Comparison of ENCODE assay signal across 8 cellular contexts in the genomic region with DNA sequence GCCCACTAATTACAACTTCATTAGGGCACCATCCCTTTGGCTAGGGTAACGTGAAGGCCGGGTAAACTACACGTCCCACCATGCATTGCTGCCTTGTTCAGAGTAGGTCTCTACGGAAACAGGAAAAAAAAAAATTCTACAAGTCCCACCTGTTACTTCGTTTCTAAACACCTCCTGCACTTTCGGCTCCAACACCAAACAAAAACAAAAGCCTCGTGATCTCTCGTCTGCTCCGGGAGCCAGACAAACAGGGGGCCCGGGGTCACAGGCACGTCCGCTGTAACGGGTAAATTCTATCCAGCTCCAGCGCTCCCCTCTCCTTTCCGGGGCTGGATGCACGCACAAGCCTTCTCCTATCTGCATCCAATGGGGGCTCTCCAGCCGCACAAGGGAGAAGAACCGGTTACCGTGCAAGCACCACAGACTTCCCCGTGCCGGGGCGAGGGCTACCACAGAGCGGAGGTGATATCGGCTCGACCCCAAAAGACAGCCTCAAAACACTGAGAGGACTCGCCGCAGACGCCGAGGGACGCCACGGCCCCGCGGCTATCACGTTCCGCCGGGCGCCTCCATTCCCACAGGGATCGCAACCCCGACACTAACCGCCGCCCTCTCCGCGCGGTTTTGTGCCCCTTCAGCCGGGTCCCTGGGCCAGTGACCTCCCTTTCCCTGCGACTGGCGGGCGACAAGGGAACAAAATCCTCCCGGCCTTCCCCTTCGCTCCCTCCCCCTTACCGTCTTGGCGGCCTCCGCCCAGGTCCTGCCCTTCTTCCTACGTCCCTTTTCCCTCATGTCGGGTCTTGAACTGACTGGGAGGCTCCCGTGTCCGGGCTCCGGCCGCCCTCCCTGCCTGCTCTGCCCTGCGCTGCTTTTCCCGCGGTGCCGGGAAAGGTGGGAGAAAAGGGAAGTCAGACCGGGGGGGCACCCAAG. TPM values are rescaled to one million over a fixed set of nuclear protein-coding genes. Genes with fewer than 3 reads are reported as not detected.
A peak's percentile ranks its signal among the peaks of the same experiment; 100 is the strongest.
DNase-seq lines count a peak whose midpoint lies in the region; ATAC-seq, FAIRE-seq and TF ChIP-seq lines count a peak whose summit lies in the region.

No MANE protein-coding gene starts in this region.

- H3K36me3 ChIP-seq in neural cell (ENCODE audit: insufficient read depth, low read length), result no peaks in the 10 kb centered on the region

- peaks cover 34% of the 10 kb centered on the region for H3K79me2 ChIP-seq in neural cell (replicated peaks; ENCODE audit: insufficient read depth, low read length)

- peak overlapping the region; percentile 88 for H3K9ac ChIP-seq in neural cell (ENCODE audit: low read length)

- H3K4me2 ChIP-seq in neural cell (ENCODE audit: low read length), result peak overlapping the region; percentile 91

- peak; percentile 25 for FAIRE-seq in RCC 7860 (lab: Jason Lieb, UNC)

- intact Hi-C loops in activated T-helper 2 cell treated with anti-CD3 and anti-CD28 coated beads, Interferon-gamma antibody, Interleukin-2, Interleukin-4, amounts not matched to agents 10 μg/mL and 5 μg/mL and 100 μg/mL, durations not matched to agents 14 hours and 24 hours and 36 hours (cut with micrococcal nuclease), result loop anchor here (1.0 to 5.0 kb wide), 4 partner anchors 25 to 205 kb away; partner anchors contain the start of genes DTNB and RAB10

- TF ChIP-seq RAD21 in neural cell (conservative IDR thresholded peaks at IDR 0.05), result no peak

- ATAC-seq in GM21526 (IDR thresholded peaks at IDR 0.05; ENCODE audit: low FRiP score, unreplicated experiment), result peak; percentile 40
- peak; percentile 71 for ATAC-seq in stimulated activated naive CD8-positive, alpha-beta T cell treated with anti-CD3 and anti-CD28 coated beads, Interleukin-15, amount 100 ng/mL, for 72 hours

- no peaks in the 10 kb centered on the region for H3K9me3 Mint-ChIP-seq in IgD-negative memory B cell
- H3K9me3 Mint-ChIP-seq in activated T-helper 2 cell treated with anti-CD3 and anti-CD28 coated beads, Interferon-gamma antibody, Interleukin-2, Interleukin-4, amounts not matched to agents 10 μg/mL and 5 μg/mL and 100 μg/mL, durations not matched to agents 14 hours and 24 hours and 36 hours, result no peaks in the 10 kb centered on the region
- H3K9me3 Mint-ChIP-seq in stimulated activated naive CD8-positive, alpha-beta T cell treated with anti-CD3 and anti-CD28 coated beads, Interleukin-15, amount 100 ng/mL, for 72 hours, result no peaks in the 10 kb centered on the region

- no peaks in the 10 kb centered on the region for H3F3A ChIP-seq in neural cell (ENCODE audit: insufficient read depth, low read length, poor library complexity, severe bottlenecking)

- H4K20me1 ChIP-seq in neural cell (ENCODE audit: insufficient read depth), result no peaks in the 10 kb centered on the region

- peak overlapping the region; percentile 86 for H2AFZ ChIP-seq in neural cell (ENCODE audit: low read depth, low read length)

- peak overlapping the region; percentile 91 for H3K4me3 ChIP-seq in fibroblast of the aortic adventitia (ENCODE audit: low read depth, low read length)
- H3K4me3 ChIP-seq in neural cell (ENCODE audit: low read length), result peak overlapping the region; percentile 92

- TF ChIP-seq CTCF in fibroblast of the aortic adventitia (IDR thresholded peaks at IDR 0.05; ENCODE audit: insufficient read depth, low read length) (no peak), neural cell (IDR thresholded peaks at IDR 0.05; ENCODE audit: poor library complexity, severe bottlenecking) (no peak)

- no peaks in the 10 kb centered on the region for H3K9me2 ChIP-seq in neural cell (ENCODE audit: insufficient read depth, low read length)

- H3K9me3 ChIP-seq in neural cell (ENCODE audit: low read length), result no peaks in the 10 kb centered on the region

- peak overlapping the region; percentile 94 to 99 (median 96) for H3K4me3 Mint-ChIP-seq in IgD-negative memory B cell
- peak overlapping the region; percentile 95 for H3K4me3 Mint-ChIP-seq in activated T-helper 2 cell treated with anti-CD3 and anti-CD28 coated beads, Interferon-gamma antibody, Interleukin-2, Interleukin-4, amounts not matched to agents 10 μg/mL and 5 μg/mL and 100 μg/mL, durations not matched to agents 14 hours and 24 hours and 36 hours (ENCODE audit: low read depth)
- peak overlapping the region; percentile 88 to 95 for H3K4me3 Mint-ChIP-seq in stimulated activated naive CD8-positive, alpha-beta T cell treated with anti-CD3 and anti-CD28 coated beads, Interleukin-15, amount 100 ng/mL, for 72 hours

- H3K27me3 Mint-ChIP-seq in IgD-negative memory B cell, result no peaks in the 10 kb centered on the region
- H3K27me3 Mint-ChIP-seq in activated T-helper 2 cell treated with anti-CD3 and anti-CD28 coated beads, Interferon-gamma antibody, Interleukin-2, Interleukin-4, amounts not matched to agents 10 μg/mL and 5 μg/mL and 100 μg/mL, durations not matched to agents 14 hours and 24 hours and 36 hours (ENCODE audit: low read depth), result no peaks in the 10 kb centered on the region
- no peaks in the 10 kb centered on the region for H3K27me3 Mint-ChIP-seq in stimulated activated naive CD8-positive, alpha-beta T cell treated with anti-CD3 and anti-CD28 coated beads, Interleukin-15, amount 100 ng/mL, for 72 hours

- peak; percentile 71 for DNase-seq in D341Med (ENCODE audit: low spot score)
- peak; percentile 36 for DNase-seq in RCC 7860 (ENCODE audit: low spot score)
- peak; percentile 49 for DNase-seq in activated T-helper 2 cell treated with anti-CD3 and anti-CD28 coated beads, Interferon-gamma antibody, Interleukin-2, Interleukin-4, amounts not matched to agents 10 μg/mL and 5 μg/mL and 100 μg/mL, durations not matched to agents 14 hours and 24 hours and 36 hours (ENCODE audit: low spot score)
- DNase-seq in fibroblast of the aortic adventitia (ENCODE audit: low read depth), result peak; percentile 62
- peak; percentile 64 to 65 for DNase-seq in stimulated activated naive CD8-positive, alpha-beta T cell treated with anti-CD3 and anti-CD28 coated beads, Interleukin-15, amount 100 ng/mL, for 72 hours

- peak overlapping the region; percentile 93 for H3K27ac ChIP-seq in neural cell (ENCODE audit: low read length)

- H3K27me3 ChIP-seq in neural cell (ENCODE audit: insufficient read depth, low read depth, low read length), result no peaks in the 10 kb centered on the region

- peaks cover 20 to 32% (median 21%) of the 10 kb centered on the region in 3 donors for H3K4me1 Mint-ChIP-seq in IgD-negative memory B cell
- peaks cover 41% of the 10 kb centered on the region for H3K4me1 Mint-ChIP-seq in activated T-helper 2 cell treated with anti-CD3 and anti-CD28 coated beads, Interferon-gamma antibody, Interleukin-2, Interleukin-4, amounts not matched to agents 10 μg/mL and 5 μg/mL and 100 μg/mL, durations not matched to agents 14 hours and 24 hours and 36 hours (ENCODE audit: low read depth)
- H3K4me1 Mint-ChIP-seq in stimulated activated naive CD8-positive, alpha-beta T cell treated with anti-CD3 and anti-CD28 coated beads, Interleukin-15, amount 100 ng/mL, for 72 hours, result peaks cover 60% of the 10 kb centered on the region

- TF ChIP-seq EP300 in neural cell (conservative IDR thresholded peaks at IDR 0.05; ENCODE audit: poor library complexity, severe bottlenecking), result no peak

- peak overlapping the region; percentile 97 to 98 (median 98) for H3K27ac Mint-ChIP-seq in IgD-negative memory B cell
- H3K27ac Mint-ChIP-seq in activated T-helper 2 cell treated with anti-CD3 and anti-CD28 coated beads, Interferon-gamma antibody, Interleukin-2, Interleukin-4, amounts not matched to agents 10 μg/mL and 5 μg/mL and 100 μg/mL, durations not matched to agents 14 hours and 24 hours and 36 hours, result peak overlapping the region; percentile 95
- H3K27ac Mint-ChIP-seq in stimulated activated naive CD8-positive, alpha-beta T cell treated with anti-CD3 and anti-CD28 coated beads, Interleukin-15, amount 100 ng/mL, for 72 hours, result peak overlapping the region; percentile 97 to 98

- peaks cover 2% of the 10 kb centered on the region for H3K36me3 Mint-ChIP-seq in IgD-negative memory B cell
- H3K36me3 Mint-ChIP-seq in activated T-helper 2 cell treated with anti-CD3 and anti-CD28 coated beads, Interferon-gamma antibody, Interleukin-2, Interleukin-4, amounts not matched to agents 10 μg/mL and 5 μg/mL and 100 μg/mL, durations not matched to agents 14 hours and 24 hours and 36 hours (ENCODE audit: low read depth), result peaks cover 23% of the 10 kb centered on the region

TF ChIP-seq in neural cell, 6 proteins besides CTCF, POLR2A, EP300 and RAD21 (continues in another document):
- TF ChIP-seq SMC3 (conservative IDR thresholded peaks at IDR 0.05; ENCODE audit: poor library complexity) (no peak), TAF1 (IDR thresholded peaks at IDR 0.05; ENCODE audit: low read depth) (peak; percentile 23), MXI1 (conservative IDR thresholded peaks at IDR 0.05; ENCODE audit: poor library complexity, severe bottlenecking) (peak; percentile 53)
- TF ChIP-seq, protein P1, sequence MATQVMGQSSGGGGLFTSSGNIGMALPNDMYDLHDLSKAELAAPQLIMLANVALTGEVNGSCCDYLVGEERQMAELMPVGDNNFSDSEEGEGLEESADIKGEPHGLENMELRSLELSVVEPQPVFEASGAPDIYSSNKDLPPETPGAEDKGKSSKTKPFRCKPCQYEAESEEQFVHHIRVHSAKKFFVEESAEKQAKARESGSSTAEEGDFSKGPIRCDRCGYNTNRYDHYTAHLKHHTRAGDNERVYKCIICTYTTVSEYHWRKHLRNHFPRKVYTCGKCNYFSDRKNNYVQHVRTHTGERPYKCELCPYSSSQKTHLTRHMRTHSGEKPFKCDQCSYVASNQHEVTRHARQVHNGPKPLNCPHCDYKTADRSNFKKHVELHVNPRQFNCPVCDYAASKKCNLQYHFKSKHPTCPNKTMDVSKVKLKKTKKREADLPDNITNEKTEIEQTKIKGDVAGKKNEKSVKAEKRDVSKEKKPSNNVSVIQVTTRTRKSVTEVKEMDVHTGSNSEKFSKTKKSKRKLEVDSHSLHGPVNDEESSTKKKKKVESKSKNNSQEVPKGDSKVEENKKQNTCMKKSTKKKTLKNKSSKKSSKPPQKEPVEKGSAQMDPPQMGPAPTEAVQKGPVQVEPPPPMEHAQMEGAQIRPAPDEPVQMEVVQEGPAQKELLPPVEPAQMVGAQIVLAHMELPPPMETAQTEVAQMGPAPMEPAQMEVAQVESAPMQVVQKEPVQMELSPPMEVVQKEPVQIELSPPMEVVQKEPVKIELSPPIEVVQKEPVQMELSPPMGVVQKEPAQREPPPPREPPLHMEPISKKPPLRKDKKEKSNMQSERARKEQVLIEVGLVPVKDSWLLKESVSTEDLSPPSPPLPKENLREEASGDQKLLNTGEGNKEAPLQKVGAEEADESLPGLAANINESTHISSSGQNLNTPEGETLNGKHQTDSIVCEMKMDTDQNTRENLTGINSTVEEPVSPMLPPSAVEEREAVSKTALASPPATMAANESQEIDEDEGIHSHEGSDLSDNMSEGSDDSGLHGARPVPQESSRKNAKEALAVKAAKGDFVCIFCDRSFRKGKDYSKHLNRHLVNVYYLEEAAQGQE (IDR thresholded peaks at IDR 0.05; ENCODE audit: borderline replicate concordance), result peak; percentile 24

RNA-seq across cellular contexts. Expression of gene ASXL2, which starts 0.6 kb away (rescaled TPM):
- polyA plus RNA-seq in IgD-negative memory B cell (8.4 TPM), neural cell (2.9 and 3.2 TPM in 2 replicates)
- total RNA-seq in activated T-helper 2 cell treated with anti-CD3 and anti-CD28 coated beads, Interferon-gamma antibody, Interleukin-2, Interleukin-4, amounts not matched to agents 10 μg/mL and 5 μg/mL and 100 μg/mL, durations not matched to agents 14 hours and 24 hours and 36 hours, result 76.7 and 80.7 TPM in 2 replicates
- total RNA-seq in fibroblast of the aortic adventitia (ENCODE audit: low replicate concordance), result 11.7 and 22.0 TPM in 2 replicates
- polyA minus RNA-seq in neural cell, result 9.7 and 14.4 TPM in 2 replicates

Comparison
In these comparisons a context has a peak if more than half of its experiments do, and no peak if none do; other contexts are left out.
1. Peak in every context shown above with its lines: DNase-seq, ATAC-seq, H3K4me3 ChIP-seq and H3K27ac ChIP-seq.